Comparison of ENCODE assay signal across 8 cellular contexts in genomic region chr7:118214051-118214832, GRCh38. TPM values are rescaled to one million over a fixed set of nuclear protein-coding genes. Genes with fewer than 3 reads are reported as not detected.
A peak's percentile ranks its signal among the peaks of the same experiment; 100 is the strongest.
DNase-seq lines count a peak whose midpoint lies in the region; ATAC-seq lines count a peak whose summit lies in the region.

No MANE protein-coding gene starts in this region.

- CTCF ChIA-PET in T-cell (lab: Charles Lee) = interaction anchor here (0.6 to 0.9 kb wide), 2 partner anchors 17 to 58 kb away, joined by 3 to 11 read pairs; no protein-coding TSS in a partner anchor

- POLR2A ChIA-PET in T-cell (lab: Charles Lee) = no interaction called here

- ATAC-seq in GM21423 (IDR thresholded peaks at IDR 0.05; ENCODE audit: unreplicated experiment) (peak; percentile 94), T-cell (replicated peaks in 1 of 4) (peak; percentile 88 to 92 (median 92))

- no peaks in the 10 kb centered on the region for H3K27me3 Mint-ChIP-seq in IgD-negative memory B cell
- peaks cover 13 to 25% of the 10 kb centered on the region in 2 donors for H3K27me3 Mint-ChIP-seq in T-cell

- no peaks in the 10 kb centered on the region for H3K9me3 Mint-ChIP-seq in IgD-negative memory B cell
- H3K9me3 Mint-ChIP-seq in T-cell = no peaks in the 10 kb centered on the region

- H3K27ac Mint-ChIP-seq in IgD-negative memory B cell (peak overlapping the region; percentile 82 to 97 (median 93)), T-cell (peak overlapping the region; percentile 84 to 85)

- H3K4me3 Mint-ChIP-seq in IgD-negative memory B cell = peak overlapping the region; percentile 90 to 95 (median 94)
- peak overlapping the region; percentile 81 to 87 (median 85) for H3K4me3 Mint-ChIP-seq in T-cell

- peak; percentile 68 for DNase-seq in DMS153 (lab: John Stamatoyannopoulos, UW)
- peak; percentile 41 to 77 (median 64) for DNase-seq in T-cell
- DNase-seq in amniotic epithelial cell (ENCODE audit: low read depth) = peak; percentile 72
- peak; percentile 10 to 85 (median 57) for DNase-seq in hypothalamus (lab: John Stamatoyannopoulos, UW)
- peak; percentile 19 to 55 for DNase-seq in stimulated activated CD4-positive, alpha-beta T cell treated with anti-CD3 and anti-CD28 coated beads, Interleukin-15, amount 100 ng/mL, for 1 hour (ENCODE audit: low read depth in 1 of 2, low spot score in 1 of 2)
- DNase-seq in SKM-1 (lab: John Stamatoyannopoulos, UW; ENCODE audit: unreplicated experiment) = no peak

- H3K4me1 Mint-ChIP-seq in IgD-negative memory B cell (peaks cover 5 to 14% (median 13%) of the 10 kb centered on the region in 3 donors), T-cell (peaks cover 13 to 18% (median 14%) of the 10 kb centered on the region in 3 donors)

- no peaks in the 10 kb centered on the region for H3K36me3 Mint-ChIP-seq in IgD-negative memory B cell
- no peaks in the 10 kb centered on the region for H3K36me3 Mint-ChIP-seq in T-cell

RNA-seq across cellular contexts. Expression of gene ANKRD7, which starts 10.3 kb away (rescaled TPM):
- not detected for polyA plus RNA-seq in IgD-negative memory B cell
- total RNA-seq in T-cell = under 1 TPM in 4 of 5 donors, not detected in 1; 0.29 to 0.88 (median 0.52) TPM

RNA-seq across cellular contexts. Expression of gene LSM8, which starts 30.3 kb away (rescaled TPM):
- 49.0 TPM for polyA plus RNA-seq in IgD-negative memory B cell
- total RNA-seq in T-cell = 10 to 100 TPM; 31.0 to 57.9 (median 51.5) TPM
